1 cellular context compared by ENCODE assay signal in genomic region chr2:174227748-174228147, GRCh38.
TF ChIP-seq lines count a peak whose summit lies in the region.

No MANE protein-coding gene starts in this region.

TF ChIP-seq in K562, 482 proteins besides CTCF, POLR2A, EP300 and RAD21 (continued from another document):
- no peak for TF ChIP-seq RREB1 (CRISPR knock-in tag; IDR thresholded peaks at IDR 0.05)
- TF ChIP-seq KDM1A (IDR thresholded peaks at IDR 0.05) = peak; percentile 19 to 36; a peak in 1 of 4 replicates
- TF ChIP-seq ZBTB17 (CRISPR knock-in tag; IDR thresholded peaks at IDR 0.05) = no peak
- TF ChIP-seq ZHX1 (conservative IDR thresholded peaks at IDR 0.05; ENCODE audit: low read length) = no peak
- TF ChIP-seq HDGF (IDR thresholded peaks at IDR 0.05) = no peak
- no peak for TF ChIP-seq PRDM10 (IDR thresholded peaks at IDR 0.05; ENCODE audit: partially characterized antibody)
- TF ChIP-seq ZNF695 (CRISPR knock-in tag; IDR thresholded peaks at IDR 0.05) = no peak
